In the genomic region with DNA sequence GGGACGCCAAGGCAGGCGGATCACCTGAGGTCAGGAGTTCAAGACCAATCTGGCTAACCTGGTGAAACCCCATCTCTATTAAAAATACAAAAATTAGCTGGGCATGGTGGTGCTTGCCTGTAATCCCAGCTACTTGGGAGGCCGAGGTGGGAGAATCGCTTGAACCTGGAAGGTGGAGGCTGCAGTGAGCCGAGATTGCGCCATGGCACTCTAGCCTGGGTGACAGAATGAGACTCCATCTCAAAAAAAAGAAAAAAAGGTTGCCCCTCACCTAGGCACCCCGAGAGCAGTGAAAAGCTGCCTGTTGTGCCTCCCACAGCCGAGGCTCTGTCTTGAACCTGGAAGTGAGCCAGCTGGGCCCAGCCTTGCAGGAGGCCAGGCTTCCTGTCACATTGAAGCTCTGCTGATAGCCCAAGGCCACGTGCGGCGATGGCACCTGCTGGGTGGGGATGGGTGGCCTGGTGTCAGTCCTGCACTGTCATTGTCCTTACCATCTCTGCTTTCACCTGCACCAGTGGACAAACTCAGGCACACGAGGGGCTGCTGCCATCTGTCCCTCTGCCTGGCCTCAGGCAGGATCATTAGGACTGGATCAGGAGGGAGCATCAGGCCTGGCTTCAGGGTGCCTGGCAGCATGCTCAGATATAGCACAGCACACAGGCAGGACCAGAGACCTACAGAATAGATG, we compare ENCODE assay signal across 8 cellular contexts. TPM values are rescaled to one million over a fixed set of nuclear protein-coding genes. Genes with fewer than 3 reads are reported as not detected.
DNase-seq lines count a peak whose midpoint lies in the region; ATAC-seq, FAIRE-seq and TF ChIP-seq lines count a peak whose summit lies in the region.

No MANE protein-coding gene starts in this region.

- ATAC-seq in activated CD8-positive, alpha-beta T cell treated with anti-CD3 and anti-CD28 coated beads for 36 hours, result no peak
- ATAC-seq in upper lobe of right lung (no peak), HG02588 (IDR thresholded peaks at IDR 0.05; ENCODE audit: unreplicated experiment) (no peak)

- TF ChIP-seq CTCF in activated CD8-positive, alpha-beta T cell treated with anti-CD3 and anti-CD28 coated beads for 36 hours (IDR thresholded peaks at IDR 0.05), result no peak
- TF ChIP-seq CTCF in upper lobe of right lung (IDR thresholded peaks at IDR 0.05) (no peak), foreskin fibroblast (IDR thresholded peaks at IDR 0.05; ENCODE audit: low read depth, low read length) (no peak)

- DNase-seq in stimulated activated CD4-positive, alpha-beta T cell treated with anti-CD3 and anti-CD28 coated beads, Interleukin-1b, Interleukin-23, amount 100 ng/mL, for 48 hours, result peak; percentile 55
- DNase-seq in stimulated activated CD4-positive, alpha-beta T cell treated with anti-CD3 and anti-CD28 coated beads, Interleukin-12 subunit alpha, Interleukin-12 subunit beta, amount 100 ng/mL, for 4 hours, result no peak
- DNase-seq in activated CD8-positive, alpha-beta T cell treated with anti-CD3 and anti-CD28 coated beads for 36 hours, result peak; percentile 75
- peak; percentile 79 for DNase-seq in upper lobe of right lung
- no peak for DNase-seq in GM19239 (ENCODE audit: insufficient read length, low spot score)
- DNase-seq in foreskin fibroblast, result no peak

- H3K4me3 ChIP-seq in upper lobe of right lung, result no peak overlapping the region
- H3K4me3 ChIP-seq in foreskin fibroblast (ENCODE audit: low read depth in 1 of 2, low read length in 2 of 2), result no peak overlapping the region

- CTCF ChIA-PET in activated CD8-positive, alpha-beta T cell treated with anti-CD3 and anti-CD28 coated beads for 36 hours (lab: Charles Lee), result interaction anchor here (1.1 to 3.6 kb wide), 5 partner anchors 11 to 69 kb away, joined by 3 to 10 read pairs (median 6); no protein-coding TSS in a partner anchor

- H3K9me3 ChIP-seq in upper lobe of right lung, result no peaks in the 10 kb centered on the region

- H3K4me1 ChIP-seq in upper lobe of right lung, result peaks cover 69% of the 10 kb centered on the region

- H3K36me3 ChIP-seq in upper lobe of right lung, result no peaks in the 10 kb centered on the region

- POLR2A ChIA-PET in activated CD8-positive, alpha-beta T cell treated with anti-CD3 and anti-CD28 coated beads for 36 hours (lab: Charles Lee), result interaction anchor here (1.2 to 28.1 kb wide), 4 partner anchors 10 to 41 kb away, joined by 3 to 796 read pairs (median 79); a partner anchor contains a TSS

- FAIRE-seq in GM19239 (lab: Jason Lieb, UNC), result no peak

- peak overlapping the region; percentile 14 for H3K4me3 Mint-ChIP-seq in activated CD8-positive, alpha-beta T cell treated with anti-CD3 and anti-CD28 coated beads for 36 hours

- intact Hi-C loops in activated CD8-positive, alpha-beta T cell treated with anti-CD3 and anti-CD28 coated beads for 36 hours (cut with micrococcal nuclease), result no loop called here
- intact Hi-C loops in upper lobe of right lung (cut with DNase I), result no loop called here

- H3K27ac ChIP-seq in layer of hippocampus (ENCODE audit: low read depth, low read length), result peak overlapping the region; percentile 8
- H3K27ac ChIP-seq in upper lobe of right lung, result peak overlapping the region; percentile 65

- peak overlapping the region; percentile 87 for H3K27ac Mint-ChIP-seq in activated CD8-positive, alpha-beta T cell treated with anti-CD3 and anti-CD28 coated beads for 36 hours

- no peaks in the 10 kb centered on the region for H3K27me3 ChIP-seq in layer of hippocampus (ENCODE audit: control insufficient read depth, insufficient read depth, low read length)
- H3K27me3 ChIP-seq in upper lobe of right lung, result no peaks in the 10 kb centered on the region

- no peaks in the 10 kb centered on the region for H3K27me3 Mint-ChIP-seq in activated CD8-positive, alpha-beta T cell treated with anti-CD3 and anti-CD28 coated beads for 36 hours

- H3K36me3 Mint-ChIP-seq in activated CD8-positive, alpha-beta T cell treated with anti-CD3 and anti-CD28 coated beads for 36 hours (ENCODE audit: low read depth), result peaks cover 13% of the 10 kb centered on the region

- H3K4me1 Mint-ChIP-seq in activated CD8-positive, alpha-beta T cell treated with anti-CD3 and anti-CD28 coated beads for 36 hours (ENCODE audit: low read depth), result peaks cover 61% of the 10 kb centered on the region

- H3K9me3 Mint-ChIP-seq in activated CD8-positive, alpha-beta T cell treated with anti-CD3 and anti-CD28 coated beads for 36 hours, result no peaks in the 10 kb centered on the region

RNA-seq across cellular contexts. Expression of a gene that starts 37.8 kb away (rescaled TPM):
- 10 to 100 TPM; 17.1 to 17.5 TPM for total RNA-seq in activated CD8-positive, alpha-beta T cell treated with anti-CD3 and anti-CD28 coated beads for 36 hours
- 39.9 TPM for total RNA-seq in upper lobe of right lung

RNA-seq across cellular contexts. Expression of a gene that starts 43.2 kb away (rescaled TPM):
- total RNA-seq in activated CD8-positive, alpha-beta T cell treated with anti-CD3 and anti-CD28 coated beads for 36 hours, result 1,000 to 10,000 TPM; 1,071 to 1,096 TPM
- 200 TPM for total RNA-seq in upper lobe of right lung

Comparison
In these comparisons a context has a peak if more than half of its experiments do, and no peak if none do; other contexts are left out.
1. DNase-seq: peak in stimulated activated CD4-positive, alpha-beta T cell treated with anti-CD3 and anti-CD28 coated beads, Interleukin-1b, Interleukin-23, amount 100 ng/mL, for 48 hours (single experiment), activated CD8-positive, alpha-beta T cell treated with anti-CD3 and anti-CD28 coated beads for 36 hours (single experiment) and upper lobe of right lung (single experiment); none in stimulated activated CD4-positive, alpha-beta T cell treated with anti-CD3 and anti-CD28 coated beads, Interleukin-12 subunit alpha, Interleukin-12 subunit beta, amount 100 ng/mL, for 4 hours (single experiment), GM19239 (single experiment) and foreskin fibroblast (0 of 2).